8 cellular contexts compared by ENCODE assay signal in genomic region chr2:153593086-153593485, GRCh38.
DNase-seq lines count a peak whose midpoint lies in the region; ATAC-seq, FAIRE-seq and TF ChIP-seq lines count a peak whose summit lies in the region.
"Not testable (repeated sequence)": the region's sequence is repeated elsewhere in the genome, so short reads cannot be mapped to it uniquely, and the experiment has no call there.

No MANE protein-coding gene starts in this region.

- peak overlapping the region; percentile 8; the same call in 1 of the 2 replicates for H3K4me3 ChIP-seq in H7 (ENCODE audit: insufficient read depth, low read depth, low read length)
- not testable (repeated sequence) for H3K4me3 ChIP-seq in HUES64 (ENCODE audit: low read length); SJCRH30; K562; mesodermal cell (ENCODE audit: extremely low read depth, insufficient read depth, low read length, poor library complexity, severe bottlenecking); upper lobe of right lung

- not testable (repeated sequence) for TF ChIP-seq EP300 in K562 (IDR thresholded peaks at IDR 0.05; ENCODE audit: low read length)

- H3K79me2 ChIP-seq in K562 (ENCODE audit: control insufficient read depth, insufficient read depth, low read length) = not testable (repeated sequence)

- POLR2A ChIA-PET in K562 (lab: Yijun Ruan, JAX) = not testable (repeated sequence)

- not testable (repeated sequence) for H3K9me1 ChIP-seq in K562 (ENCODE audit: control insufficient read depth, insufficient read depth, low read length)

- not testable (repeated sequence) for H3K27me3 ChIP-seq in H7 (ENCODE audit: control insufficient read depth, insufficient read depth, low read length); HUES64 (ENCODE audit: insufficient read depth, low read length); SJCRH30; K562 (ENCODE audit: control insufficient read depth in 2 of 2, insufficient read depth in 2 of 2, low read length in 2 of 2); upper lobe of right lung

- peak; percentile 21 for DNase-seq in DMS53 treated with DMSO at 0.1 percent for 48 hours (lab: John Stamatoyannopoulos, UW; ENCODE audit: unreplicated experiment)
- not testable (repeated sequence) for DNase-seq in H7
- DNase-seq in NCI-H748 (lab: John Stamatoyannopoulos, UW; ENCODE audit: unreplicated experiment) = peak; percentile 54
- DNase-seq in SJCRH30 = peak; percentile 8 to 20
- peak in 1 of 4 experiments; percentile 2 for DNase-seq in K562 (ENCODE audit: extremely low read depth in 1 of 4, low spot score in 3 of 4)
- DNase-seq in upper lobe of right lung = peak; percentile 36

- H2AFZ ChIP-seq in K562 (ENCODE audit: low read depth, low read length) = not testable (repeated sequence)

- in situ Hi-C loops in K562 (cut with MboI) = not testable (repeated sequence)

- H3K9me3 ChIP-seq in HUES64 (ENCODE audit: insufficient read depth, low read depth, low read length) = peaks cover 28% of the 10 kb centered on the region
- not testable (repeated sequence) for H3K9me3 ChIP-seq in SJCRH30 (replicated peaks); K562 (replicated peaks; ENCODE audit: control insufficient read depth, insufficient read depth, low read depth, low read length); mesodermal cell (ENCODE audit: control insufficient read depth, low read length); upper lobe of right lung

- H3K4me2 ChIP-seq in K562 (ENCODE audit: insufficient read depth, low read length) = not testable (repeated sequence)

- H3K9ac ChIP-seq in HUES64 (ENCODE audit: low read depth, low read length); K562 (ENCODE audit: insufficient read depth in 1 of 2, low read depth in 2 of 2, low read length in 2 of 2): not testable (repeated sequence)

- FAIRE-seq in K562 (lab: Jason Lieb, UNC) = not testable (repeated sequence)

- 85% methylated on average over 6 of the region's 6 CpGs for WGBS in HUES64
- WGBS in K562 (ENCODE audit: insufficient coverage, low coverage, missing lambda C conversion rate) = 4% methylated on average over 6 of the region's 6 CpGs
- WGBS in mesodermal cell (ENCODE audit: insufficient coverage in 2 of 2), 2 experiments = 78 to 94% methylated on average over 4 to 6 of the region's 6 CpGs

- intact Hi-C loops in K562 (cut with micrococcal nuclease); upper lobe of right lung (cut with DNase I): not testable (repeated sequence)

- TF ChIP-seq RAD21 in K562 (CRISPR knock-in tag; conservative IDR thresholded peaks at IDR 0.05 in 1 of 2, IDR thresholded peaks at IDR 0.05 in 1 of 2) = not testable (repeated sequence)

- not testable (repeated sequence) for TF ChIP-seq CTCF in K562 (IDR thresholded peaks at IDR 0.05 in 2 of 3, conservative IDR thresholded peaks at IDR 0.05 in 1 of 3; ENCODE audit: insufficient read depth in 2 of 3, low read depth in 1 of 3, low read length in 3 of 3); upper lobe of right lung (IDR thresholded peaks at IDR 0.05)

- H4K20me1 ChIP-seq in K562 (replicated peaks; ENCODE audit: control insufficient read depth, insufficient read depth, low read length) = not testable (repeated sequence)

- CTCF ChIA-PET in K562 (lab: Yijun Ruan, JAX; ENCODE audit: low intra/inter-chr PET ratio) = not testable (repeated sequence)

- not testable (repeated sequence) for H3K4me1 ChIP-seq in HUES64 (ENCODE audit: insufficient read depth, low read length); SJCRH30; K562 (replicated peaks in 1 of 2; ENCODE audit: control insufficient read depth in 2 of 2, insufficient read depth in 2 of 2, low read length in 2 of 2); mesodermal cell (ENCODE audit: control insufficient read depth, insufficient read depth, low read length, poor library complexity, severe bottlenecking); upper lobe of right lung

- not testable (repeated sequence) for BruUV-seq in K562 (replicated peaks; lab: Mats Ljungman, UMichigan)

- ATAC-seq in K562, upper lobe of right lung: not testable (repeated sequence)

- H3K36me3 ChIP-seq in H7 (replicated peaks; ENCODE audit: control insufficient read depth, insufficient read depth, low read length); HUES64 (ENCODE audit: insufficient read depth, low read length); SJCRH30; K562 (ENCODE audit: control insufficient read depth, insufficient read depth, low read length); mesodermal cell (ENCODE audit: control insufficient read depth, insufficient read depth, low read length); upper lobe of right lung: not testable (repeated sequence)

- not testable (repeated sequence) for TF ChIP-seq POLR2A in K562 (conservative IDR thresholded peaks at IDR 0.05)

- H3K27ac ChIP-seq in HUES64 (ENCODE audit: low read depth, low read length) (peak overlapping the region; percentile 64; the same call in 1 of the 2 replicates), mesodermal cell (ENCODE audit: low read depth, low read length, severe bottlenecking) (peak overlapping the region; percentile 17)
- H3K27ac ChIP-seq in SJCRH30; K562 (ENCODE audit: extremely low read depth, low read depth, low read length); upper lobe of right lung: not testable (repeated sequence)

TF ChIP-seq in K562, 482 proteins besides CTCF, POLR2A, EP300 and RAD21:
- TF ChIP-seq NFE2 (IDR thresholded peaks at IDR 0.05; ENCODE audit: low read depth) = 0 out of 2 replicates have a peak, but pooled peaks have one; percentile 12
- TF ChIP-seq ZFP36 (IDR thresholded peaks at IDR 0.05; ENCODE audit: low read depth, low read length, partially characterized antibody) = peak; percentile 18
- peak; percentile 42; the same call in 1 of the 2 replicates for TF ChIP-seq MAFG (tag; conservative IDR thresholded peaks at IDR 0.05)
